In genomic region chr13:97856001-97856675, GRCh38 we compare ENCODE assay signal across 9 cellular contexts.
DNase-seq lines count a peak whose midpoint lies in the region; ATAC-seq and TF ChIP-seq lines count a peak whose summit lies in the region.
"Had no signal": no experiment of that assay in that cellular context is flagged by ENCODE, and none has a peak within 500 bp of the region (broad histone marks: within the 10 kb centered on the region; RNA-seq: fewer than 3 reads in every experiment).

No MANE protein-coding gene starts in this region.

- H3K36me3 ChIP-seq in GM23338 (ENCODE audit: insufficient read depth) (no peaks in the 10 kb centered on the region), adrenal gland (replicated peaks in 1 of 2) (no peaks in the 10 kb centered on the region), tibial nerve (no peaks in the 10 kb centered on the region)

- no peak overlapping the region for H3K27ac Mint-ChIP-seq in GM23338
- H3K27ac Mint-ChIP-seq in activated naive CD4-positive, alpha-beta T cell treated with anti-CD3 and anti-CD28 coated beads for 36 hours: no peak overlapping the region

- H3K9me3 Mint-ChIP-seq in GM23338: no peaks in the 10 kb centered on the region
- no peaks in the 10 kb centered on the region for H3K9me3 Mint-ChIP-seq in activated naive CD4-positive, alpha-beta T cell treated with anti-CD3 and anti-CD28 coated beads for 36 hours

- H3K27ac ChIP-seq in GM23338 (ENCODE audit: low read depth) (no peak overlapping the region), adrenal gland (peak overlapping the region in 2 of 5 donors; percentile 49 to 54), tibial nerve (peak overlapping the region in 2 of 4 donors; percentile 54 to 66)

- TF ChIP-seq POLR2A in adrenal gland (IDR thresholded peaks at IDR 0.05) (no peak), tibial nerve (IDR thresholded peaks at IDR 0.05) (no peak)

- no peak overlapping the region for H3K4me3 ChIP-seq in GM23338
- H3K4me3 ChIP-seq in adrenal gland: no peak overlapping the region
- H3K4me3 ChIP-seq in tibial nerve: no peak overlapping the region

- peak overlapping the region; percentile 4; the same call in 1 of the 2 replicates for H2AFZ ChIP-seq in GM23338

- H3K27me3 ChIP-seq in GM23338 (ENCODE audit: insufficient read depth) (no peaks in the 10 kb centered on the region), adrenal gland (no peaks in the 10 kb centered on the region), tibial nerve (no peaks in the 10 kb centered on the region)

- CTCF ChIA-PET in activated naive CD4-positive, alpha-beta T cell treated with anti-CD3 and anti-CD28 coated beads for 36 hours (lab: Charles Lee): interaction anchor here (0.5 to 1.6 kb wide), 24 partner anchors 10 to 994 kb away, joined by 3 to 7 read pairs (median 4); no protein-coding TSS in a partner anchor

- H3K27me3 Mint-ChIP-seq in GM23338 (ENCODE audit: insufficient read depth, low read depth, poor library complexity): no peaks in the 10 kb centered on the region
- H3K27me3 Mint-ChIP-seq in activated naive CD4-positive, alpha-beta T cell treated with anti-CD3 and anti-CD28 coated beads for 36 hours (ENCODE audit: low read depth): peaks cover 13% of the 10 kb centered on the region

- H3K79me2 ChIP-seq in GM23338 (replicated peaks; ENCODE audit: insufficient read depth): no peaks in the 10 kb centered on the region

- H3K9me2 ChIP-seq in GM23338 (ENCODE audit: insufficient read depth): 0 out of 2 replicates have a peak, but pooled peaks cover 6% of the 10 kb centered on the region

- H3K4me3 Mint-ChIP-seq in GM23338: no peak overlapping the region
- no peak overlapping the region for H3K4me3 Mint-ChIP-seq in activated naive CD4-positive, alpha-beta T cell treated with anti-CD3 and anti-CD28 coated beads for 36 hours

- TF ChIP-seq CTCF in GM23338 (conservative IDR thresholded peaks at IDR 0.05; ENCODE audit: low read depth in 2 of 2) (no peak), adrenal gland (IDR thresholded peaks at IDR 0.05) (no peak), tibial nerve (IDR thresholded peaks at IDR 0.05) (no peak)

- H3F3A ChIP-seq in GM23338 (replicated peaks; ENCODE audit: low read depth): no peaks in the 10 kb centered on the region

- no peaks in the 10 kb centered on the region for H3K36me3 Mint-ChIP-seq in GM23338 (ENCODE audit: low read depth)
- no peaks in the 10 kb centered on the region for H3K36me3 Mint-ChIP-seq in activated naive CD4-positive, alpha-beta T cell treated with anti-CD3 and anti-CD28 coated beads for 36 hours (ENCODE audit: low read depth)

- ATAC-seq in GM23338 (peak; percentile 94), left lobe of liver (peak; percentile 33), HG02870 (IDR thresholded peaks at IDR 0.05; ENCODE audit: unreplicated experiment) (no peak)

- peak; percentile 45 for DNase-seq in GM23338 (ENCODE audit: low spot score)
- peak; percentile 35 to 81 (median 46) for DNase-seq in adrenal gland
- no peak for DNase-seq in left lobe of liver (ENCODE audit: low spot score)
- DNase-seq in tibial nerve (ENCODE audit: low spot score in 2 of 2): peak; percentile 34 to 45
- no peak for DNase-seq in stimulated activated naive CD4-positive, alpha-beta T cell (lab: John Stamatoyannopoulos, UW)
- DNase-seq in kidney glomerular epithelial cell (lab: John Stamatoyannopoulos, UW): no peak
- DNase-seq in activated naive CD4-positive, alpha-beta T cell treated with anti-CD3 and anti-CD28 coated beads for 36 hours: no peak
- DNase-seq: activated T-cell treated with anti-CD3 and anti-CD28 coated beads, Interleukin-2, amount 50 U/mL, for 1 hour had no signal

- intact Hi-C loops in adrenal gland (cut with DNase I): loop anchor here in 1 of 2 donors (10.0 kb wide), 1 partner anchor 819 kb away; no protein-coding TSS in a partner anchor
- intact Hi-C loops in activated naive CD4-positive, alpha-beta T cell treated with anti-CD3 and anti-CD28 coated beads for 36 hours (cut with micrococcal nuclease): no loop called here

- peaks cover 9% of the 10 kb centered on the region; the same call in 2 of the 3 replicates for H3K4me1 Mint-ChIP-seq in GM23338
- no peaks in the 10 kb centered on the region for H3K4me1 Mint-ChIP-seq in activated naive CD4-positive, alpha-beta T cell treated with anti-CD3 and anti-CD28 coated beads for 36 hours (ENCODE audit: low read depth)

- H3K9me3 ChIP-seq in adrenal gland (replicated peaks in 1 of 3) (no peaks in the 10 kb centered on the region), tibial nerve (no peaks in the 10 kb centered on the region)

- 45 to 52% (median 48%) methylated on average over 9 of the region's 9 CpGs for WGBS in adrenal gland, 4 donors
- 38 to 43% methylated on average over 9 of the region's 9 CpGs for WGBS in tibial nerve, 2 donors

- H4K20me1 ChIP-seq in GM23338 (replicated peaks; ENCODE audit: insufficient read depth): no peaks in the 10 kb centered on the region

- no peak for TF ChIP-seq EP300 in tibial nerve (IDR thresholded peaks at IDR 0.05)

- H3K4me2 ChIP-seq in GM23338: no peak overlapping the region

- H3K4me1 ChIP-seq in GM23338 (ENCODE audit: insufficient read depth): 0 out of 2 replicates have a peak, but pooled peaks cover 7% of the 10 kb centered on the region
- peaks cover 0 to 15% of the 10 kb centered on the region in 2 donors for H3K4me1 ChIP-seq in adrenal gland (replicated peaks in 1 of 2)
- peaks cover 0 to 17% (median 4%) of the 10 kb centered on the region in 4 donors for H3K4me1 ChIP-seq in tibial nerve

TF ChIP-seq in GM23338, 12 proteins besides CTCF, POLR2A, EP300 and RAD21:
- TF ChIP-seq ZNF114 (CRISPR knock-in tag; IDR thresholded peaks at IDR 0.05) (no peak), EZH2 (IDR thresholded peaks at IDR 0.05; ENCODE audit: low read depth, unreplicated experiment) (no peak)

Comparison
In these comparisons a context has a peak if more than half of its experiments do, and no peak if none do; other contexts are left out.
1. DNase-seq: peak in GM23338 (single experiment), adrenal gland (7 of 7) and tibial nerve (2 of 2); none in left lobe of liver (single experiment), stimulated activated naive CD4-positive, alpha-beta T cell (0 of 6), kidney glomerular epithelial cell (single experiment) and activated naive CD4-positive, alpha-beta T cell treated with anti-CD3 and anti-CD28 coated beads for 36 hours (single experiment).